ENCODE assay signal across 2 cellular contexts in genomic region chr4:89009107-89009506, GRCh38.
TF ChIP-seq lines count a peak whose summit lies in the region.

No MANE protein-coding gene starts in this region.

TF ChIP-seq in A549, 52 proteins besides CTCF, POLR2A, EP300 and RAD21 (continued from another document):
- TF ChIP-seq ATOH8 (CRISPR knock-in tag; IDR thresholded peaks at IDR 0.05; ENCODE audit: low read depth) (no peak), FOSL2 (IDR thresholded peaks at IDR 0.05) (no peak), FOSL2 (CRISPR knock-in tag; IDR thresholded peaks at IDR 0.05) (no peak)

TF ChIP-seq in K562, 482 proteins besides CTCF, POLR2A, EP300 and RAD21 (continued from another document):
- TF ChIP-seq JUND (IDR thresholded peaks at IDR 0.05; ENCODE audit: borderline replicate concordance, low read depth, low read length) (0 out of 2 replicates have a peak, but pooled peaks have one; percentile 8), JUND (tag; IDR thresholded peaks at IDR 0.05; ENCODE audit: borderline replicate concordance, low read depth, low read length) (no peak), NBN (IDR thresholded peaks at IDR 0.05; ENCODE audit: low read depth) (no peak), ZBTB26 (CRISPR knock-in tag; IDR thresholded peaks at IDR 0.05) (no peak), GATA2 (CRISPR knock-in tag; IDR thresholded peaks at IDR 0.05) (no peak), FOXA1 (IDR thresholded peaks at IDR 0.05; ENCODE audit: borderline replicate concordance) (no peak), ZNF780A (CRISPR knock-in tag; IDR thresholded peaks at IDR 0.05) (no peak), POLR2G (IDR thresholded peaks at IDR 0.05; ENCODE audit: low read depth, low read length) (no peak), GATAD2B (IDR thresholded peaks at IDR 0.05; ENCODE audit: borderline replicate concordance) (no peak), ZNF609 (CRISPR knock-in tag; IDR thresholded peaks at IDR 0.05; ENCODE audit: borderline replicate concordance) (no peak), SNRNP70 (optimal IDR thresholded peaks at IDR 0.05; ENCODE audit: low read depth, low read length) (no peak), DMBX1 (CRISPR knock-in tag; IDR thresholded peaks at IDR 0.05; ENCODE audit: borderline replicate concordance) (no peak), ZNF77 (CRISPR knock-in tag; IDR thresholded peaks at IDR 0.05) (no peak), RUNX1 (IDR thresholded peaks at IDR 0.05; ENCODE audit: low read depth) (no peak), ZFP1 (CRISPR knock-in tag; IDR thresholded peaks at IDR 0.05) (no peak), DIDO1 (tag; IDR thresholded peaks at IDR 0.05; ENCODE audit: low read depth) (no peak), HMBOX1 (IDR thresholded peaks at IDR 0.05) (0 out of 2 replicates have a peak, but pooled peaks have one; percentile 26), PHF21A (IDR thresholded peaks at IDR 0.05; ENCODE audit: borderline replicate concordance, low read depth) (no peak), E2F6 (IDR thresholded peaks at IDR 0.05; ENCODE audit: borderline replicate concordance in 1 of 2, extremely low read depth in 1 of 2, insufficient read depth in 1 of 2, insufficient read length in 1 of 2, low read depth in 1 of 2, low read length in 1 of 2, poor library complexity in 1 of 2, severe bottlenecking in 1 of 2) (no peak), CCAR2 (IDR thresholded peaks at IDR 0.05; ENCODE audit: low read depth, low read length) (no peak), ZNF76 (CRISPR knock-in tag; IDR thresholded peaks at IDR 0.05; ENCODE audit: borderline replicate concordance) (no peak), ZNF41 (CRISPR knock-in tag; conservative IDR thresholded peaks at IDR 0.05) (no peak), BCL6 (CRISPR knock-in tag; IDR thresholded peaks at IDR 0.05) (no peak), BDP1 (IDR thresholded peaks at IDR 0.05; ENCODE audit: insufficient read depth, insufficient read length) (no peak), GTF2E2 (tag; IDR thresholded peaks at IDR 0.05) (no peak), ARID2 (IDR thresholded peaks at IDR 0.05) (no peak), ARID1B (IDR thresholded peaks at IDR 0.05) (peak; percentile 35), ID3 (CRISPR knock-in tag; IDR thresholded peaks at IDR 0.05) (no peak), ID3 (tag; IDR thresholded peaks at IDR 0.05) (no peak), ZNF449 (CRISPR knock-in tag; IDR thresholded peaks at IDR 0.05) (no peak), ATF1 (CRISPR knock-in tag; IDR thresholded peaks at IDR 0.05) (no peak), ATF1 (tag; IDR thresholded peaks at IDR 0.05) (0 out of 2 replicates have a peak, but pooled peaks have one; percentile 9), CHCHD3 (CRISPR knock-in tag; IDR thresholded peaks at IDR 0.05) (no peak), CBFA2T3 (IDR thresholded peaks at IDR 0.05) (peak; percentile 45; the same call in 1 of the 2 replicates), ZNF280A (IDR thresholded peaks at IDR 0.05; ENCODE audit: low read depth, partially characterized antibody) (no peak)
